31 cellular contexts compared by ENCODE assay signal in genomic region chr1:83779565-83779964, GRCh38.
"Had no signal": no experiment of that assay in that cellular context is flagged by ENCODE, and none has a peak within 500 bp of the region (broad histone marks: within the 10 kb centered on the region; RNA-seq: fewer than 3 reads in every experiment).

No MANE protein-coding gene starts in this region.

- ATAC-seq: heart left ventricle; mucosa of descending colon; naive thymus-derived CD4-positive, alpha-beta T cell; natural killer cell treated with Interleukin-12 subunit alpha and Interleukin-12 subunit beta and Interleukin-15 and Interleukin-18, amount 100 ng/mL, for 72 hours; pancreas; right cardiac atrium; stimulated activated memory B cell treated with anti-CD40 and anti-IgM and Interleukin-4, amounts not matched to agents 10 μg/mL and 1 μg/mL and 100 μg/mL, for 72 hours; stimulated activated naive CD8-positive, alpha-beta T cell treated with anti-CD3 and anti-CD28 coated beads, Interleukin-15, amount 100 ng/mL, for 72 hours had no signal

- H3K27me3 ChIP-seq: heart left ventricle, pancreas, sigmoid colon, spleen, tibial nerve, uterus had no signal

- H3K4me3 ChIP-seq: heart left ventricle, left ventricle myocardium inferior, lung, mucosa of descending colon, pancreas, prostate gland, sigmoid colon, spleen, tibial nerve, uterus had no signal

- FAIRE-seq: islet of Langerhans, kidney, pancreas, small intestine had no signal

- H3K27ac ChIP-seq: heart left ventricle, left ventricle myocardium inferior, pancreas, prostate gland, sigmoid colon, spleen, tibial nerve, uterus had no signal

- H3K4me1 Mint-ChIP-seq: immature natural killer cell; naive thymus-derived CD4-positive, alpha-beta T cell; stimulated activated memory B cell treated with anti-CD40 and anti-IgM and Interleukin-4, amounts not matched to agents 10 μg/mL and 1 μg/mL and 100 μg/mL, for 72 hours; stimulated activated naive CD8-positive, alpha-beta T cell treated with anti-CD3 and anti-CD28 coated beads, Interleukin-15, amount 100 ng/mL, for 72 hours had no signal

- H3K27ac Mint-ChIP-seq: immature natural killer cell; naive thymus-derived CD4-positive, alpha-beta T cell; natural killer cell treated with Interleukin-12 subunit alpha and Interleukin-12 subunit beta and Interleukin-15 and Interleukin-18, amount 100 ng/mL, for 72 hours; stimulated activated memory B cell treated with anti-CD40 and anti-IgM and Interleukin-4, amounts not matched to agents 10 μg/mL and 1 μg/mL and 100 μg/mL, for 72 hours; stimulated activated naive CD8-positive, alpha-beta T cell treated with anti-CD3 and anti-CD28 coated beads, Interleukin-15, amount 100 ng/mL, for 72 hours; type B pancreatic cell had no signal

- H3K9me3 Mint-ChIP-seq: stimulated activated naive CD8-positive, alpha-beta T cell treated with anti-CD3 and anti-CD28 coated beads, Interleukin-15, amount 100 ng/mL, for 72 hours; type B pancreatic cell had no signal

- H3K4me3 Mint-ChIP-seq: immature natural killer cell; naive thymus-derived CD4-positive, alpha-beta T cell; natural killer cell treated with Interleukin-12 subunit alpha and Interleukin-12 subunit beta and Interleukin-15 and Interleukin-18, amount 100 ng/mL, for 72 hours; stimulated activated memory B cell treated with anti-CD40 and anti-IgM and Interleukin-4, amounts not matched to agents 10 μg/mL and 1 μg/mL and 100 μg/mL, for 72 hours; stimulated activated naive CD8-positive, alpha-beta T cell treated with anti-CD3 and anti-CD28 coated beads, Interleukin-15, amount 100 ng/mL, for 72 hours; type B pancreatic cell had no signal

- H3K4me1 ChIP-seq: heart left ventricle, left ventricle myocardium inferior, pancreas, prostate gland, sigmoid colon, spleen, tibial nerve, uterus had no signal

- H3K9me3 ChIP-seq: mucosa of descending colon, pancreas, prostate gland had no signal

- H3K27me3 Mint-ChIP-seq: naive thymus-derived CD4-positive, alpha-beta T cell; stimulated activated naive CD8-positive, alpha-beta T cell treated with anti-CD3 and anti-CD28 coated beads, Interleukin-15, amount 100 ng/mL, for 72 hours had no signal

- H3K36me3 Mint-ChIP-seq: immature natural killer cell; natural killer cell treated with Interleukin-12 subunit alpha and Interleukin-12 subunit beta and Interleukin-15 and Interleukin-18, amount 100 ng/mL, for 72 hours; stimulated activated memory B cell treated with anti-CD40 and anti-IgM and Interleukin-4, amounts not matched to agents 10 μg/mL and 1 μg/mL and 100 μg/mL, for 72 hours; type B pancreatic cell had no signal

- H3K36me3 ChIP-seq: heart left ventricle, left ventricle myocardium inferior, pancreas, prostate gland, sigmoid colon, spleen, tibial nerve, uterus had no signal

- DNase-seq: heart left ventricle; hypothalamus; immature natural killer cell; kidney; left ventricle myocardium inferior; midbrain; mucosa of descending colon; naive thymus-derived CD4-positive, alpha-beta T cell; nucleus accumbens; pancreas; posterior cingulate gyrus; retina; right cardiac atrium; sigmoid colon; small intestine; spleen; stimulated activated CD4-positive, alpha-beta T cell treated with anti-CD3 and anti-CD28 coated beads, Interleukin-1b, Interleukin-23, amount 100 ng/mL, for 48 hours; stimulated activated CD4-positive, alpha-beta T cell treated with anti-CD3 and anti-CD28 coated beads, Interleukin-2, amount 100 ng/mL, for 48 hours; stimulated activated CD4-positive, alpha-beta T cell treated with anti-CD3 and anti-CD28 coated beads, Interleukin-4, amount 100 ng/mL, for 4 hours; stimulated activated CD8-positive, alpha-beta memory T cell treated with anti-CD3 and anti-CD28 coated beads, Interleukin-4, amount 100 ng/mL, for 48 hours; stimulated activated naive CD4-positive, alpha-beta T cell treated with Interleukin-2 at 50 U/mL for 16 hours; stimulated activated naive CD8-positive, alpha-beta T cell treated with anti-CD3 and anti-CD28 coated beads, Interleukin-15, amount 100 ng/mL, for 72 hours; substantia nigra; uterus had no signal
